ENCODE assay signal across 14 cellular contexts in genomic region chr2:201402651-201403573, GRCh38. TPM values are rescaled to one million over a fixed set of nuclear protein-coding genes. Genes with fewer than 3 reads are reported as not detected.
A peak's percentile ranks its signal among the peaks of the same experiment; 100 is the strongest.
DNase-seq lines count a peak whose midpoint lies in the region; ATAC-seq and TF ChIP-seq lines count a peak whose summit lies in the region.
"Had no signal": no experiment of that assay in that cellular context is flagged by ENCODE, and none has a peak within 500 bp of the region (broad histone marks: within the 10 kb centered on the region; RNA-seq: fewer than 3 reads in every experiment).

No MANE protein-coding gene starts in this region.

- H3K27ac ChIP-seq in Panc1 (ENCODE audit: low read length) (peak overlapping the region; percentile 9; the same call in 1 of the 2 replicates), brain microvascular endothelial cell (no peak overlapping the region)
- H3K27ac ChIP-seq: BLaER1, Peyer's patch had no signal

- ATAC-seq in Panc1 (no peak), GM18498 (IDR thresholded peaks at IDR 0.05; ENCODE audit: unreplicated experiment) (no peak), HG03175 (IDR thresholded peaks at IDR 0.05; ENCODE audit: unreplicated experiment) (no peak)
- ATAC-seq: activated T-cell treated with anti-CD3 and anti-CD28 coated beads, Interleukin-2, amount 50 U/mL, for 4 hours had no signal

- CTCF ChIA-PET in Panc1 (lab: Charles Lee): no interaction called here

- H3K27me3 Mint-ChIP-seq in mesothelial cell of epicardium (ENCODE audit: low read depth): no peaks in the 10 kb centered on the region

- no peak overlapping the region for H3K4me3 ChIP-seq in Panc1 (ENCODE audit: low read depth in 2 of 2, low read length in 2 of 2)
- no peak overlapping the region for H3K4me3 ChIP-seq in choroid plexus epithelial cell (ENCODE audit: low read depth, low read length)
- no peak overlapping the region for H3K4me3 ChIP-seq in brain microvascular endothelial cell (ENCODE audit: low read depth, low read length)
- H3K4me3 ChIP-seq: BLaER1, Peyer's patch had no signal

- intact Hi-C loops in Panc1 (cut with micrococcal nuclease; ENCODE audit: unreplicated experiment): no loop called here

- POLR2A ChIA-PET in Panc1 (lab: Charles Lee): no interaction called here

- peaks cover 68% of the 10 kb centered on the region for H3K4me1 Mint-ChIP-seq in mesothelial cell of epicardium

- TF ChIP-seq CTCF in Panc1 (IDR thresholded peaks at IDR 0.05): no peak
- no peak for TF ChIP-seq CTCF in choroid plexus epithelial cell (conservative IDR thresholded peaks at IDR 0.05; ENCODE audit: low read depth, low read length)
- no peak for TF ChIP-seq CTCF in mesothelial cell of epicardium (IDR thresholded peaks at IDR 0.05; ENCODE audit: unreplicated experiment)
- no peak for TF ChIP-seq CTCF in brain microvascular endothelial cell (IDR thresholded peaks at IDR 0.05; ENCODE audit: low read depth, low read length, missing control alignments)

- H3K27ac Mint-ChIP-seq in mesothelial cell of epicardium: peak overlapping the region; percentile 75
- H3K27ac Mint-ChIP-seq: T-helper 1 cell treated with Interleukin-12 subunit alpha and Interleukin-12 subunit beta and Interleukin-4 antibody, amounts not matched to agents 30 μg/mL and 1 μg/mL, for 36 hours had no signal

- H3K36me3 ChIP-seq in Panc1 (ENCODE audit: control insufficient read depth, insufficient read depth, low read length): no peaks in the 10 kb centered on the region; the same call in 1 of the 2 replicates
- H3K36me3 ChIP-seq in brain microvascular endothelial cell (replicated peaks): peaks cover 8% of the 10 kb centered on the region
- H3K36me3 ChIP-seq: Peyer's patch had no signal

- H3K4me3 Mint-ChIP-seq in mesothelial cell of epicardium: no peak overlapping the region
- H3K4me3 Mint-ChIP-seq: activated T-cell treated with anti-CD3 and anti-CD28 coated beads, Interleukin-2, amount 50 U/mL, for 4 hours; T-helper 1 cell treated with Interleukin-12 subunit alpha and Interleukin-12 subunit beta and Interleukin-4 antibody, amounts not matched to agents 30 μg/mL and 1 μg/mL, for 36 hours had no signal

- BruUV-seq in Panc1 (replicated peaks; lab: Mats Ljungman, UMichigan): no TSS peak

- no peaks in the 10 kb centered on the region for H3K27me3 ChIP-seq in Panc1 (ENCODE audit: control insufficient read depth, insufficient read depth, low read length)
- H3K27me3 ChIP-seq in brain microvascular endothelial cell (replicated peaks): no peaks in the 10 kb centered on the region
- H3K27me3 ChIP-seq: BLaER1, Peyer's patch had no signal

- H3K9me3 ChIP-seq in Panc1 (ENCODE audit: control insufficient read depth, insufficient read depth, low read depth, low read length): no peaks in the 10 kb centered on the region
- H3K9me3 ChIP-seq: BLaER1, Peyer's patch had no signal

- no peaks in the 10 kb centered on the region for H3K9me3 Mint-ChIP-seq in mesothelial cell of epicardium
- H3K9me3 Mint-ChIP-seq: activated T-cell treated with anti-CD3 and anti-CD28 coated beads, Interleukin-2, amount 50 U/mL, for 4 hours; T-helper 1 cell treated with Interleukin-12 subunit alpha and Interleukin-12 subunit beta and Interleukin-4 antibody, amounts not matched to agents 30 μg/mL and 1 μg/mL, for 36 hours had no signal

- DNase-seq in EH (ENCODE audit: low read depth) (peak; percentile 84), Panc1 (ENCODE audit: low read depth, low spot score) (no peak), choroid plexus epithelial cell (ENCODE audit: low read depth) (peak; percentile 59), mesothelial cell of epicardium (ENCODE audit: low spot score in 2 of 2, unreplicated experiment in 2 of 2) (no peak), NCI-H345 (lab: John Stamatoyannopoulos, UW) (no peak), brain microvascular endothelial cell (no peak)
- DNase-seq: activated CD4-positive, alpha-beta T cell treated with anti-CD3 and anti-CD28 coated beads for 48 hours; activated T-cell treated with anti-CD3 and anti-CD28 coated beads, Interleukin-2, amount 50 U/mL, for 4 hours; kidney; Peyer's patch had no signal

- H3K36me3 Mint-ChIP-seq in mesothelial cell of epicardium: peaks cover 10% of the 10 kb centered on the region

- H3K4me1 ChIP-seq in Panc1 (ENCODE audit: control insufficient read depth, insufficient read depth, low read length): peaks cover 11% of the 10 kb centered on the region; the same call in 1 of the 2 replicates
- H3K4me1 ChIP-seq: BLaER1 had no signal

- in situ Hi-C loops in Panc1 (cut with HindIII; ENCODE audit: low pct_unique_long_range_greater_than_20kb, low sequenced_read_pairs) (no loop called here), brain microvascular endothelial cell (cut with HindIII; ENCODE audit: low pct_ligation_motif_present, low sequenced_read_pairs) (no loop called here)

RNA-seq across cellular contexts. Expression of gene FLACC1, which starts 45.8 kb away (rescaled TPM):
- total RNA-seq in Panc1 (2021; ENCODE audit: unreplicated experiment) (0.39 TPM), mesothelial cell of epicardium (0.78 to 1.2 TPM (median 1.1 TPM) in 3 replicates)
- polyA plus RNA-seq in Panc1 (2012; ENCODE audit: insufficient read length): 0.42 TPM

RNA-seq across cellular contexts. Expression of gene TRAK2, which starts 48.3 kb away (rescaled TPM):
- total RNA-seq in Panc1 (2021; ENCODE audit: unreplicated experiment): 35.7 TPM
- polyA plus RNA-seq in Panc1 (2012; ENCODE audit: insufficient read length): 11.6 TPM
- 18.9 to 21.5 TPM (median 19.9 TPM) in 3 replicates for total RNA-seq in mesothelial cell of epicardium

RNA-seq across cellular contexts. Expression of gene STRADB, which starts 48.6 kb away (rescaled TPM):
- 33.4 TPM for total RNA-seq in Panc1 (2021; ENCODE audit: unreplicated experiment)
- 14.9 TPM for polyA plus RNA-seq in Panc1 (2012; ENCODE audit: insufficient read length)
- 38.7 to 44.4 TPM (median 42.5 TPM) in 3 replicates for total RNA-seq in mesothelial cell of epicardium

Comparison
In these comparisons a context has a peak if more than half of its experiments do, and no peak if none do; other contexts are left out.
1. DNase-seq: peak in EH (single experiment) and choroid plexus epithelial cell (single experiment); none in Panc1 (single experiment), mesothelial cell of epicardium (0 of 2), NCI-H345 (single experiment) and brain microvascular endothelial cell (single experiment).